In genomic region chrX:151996329-151996728, GRCh38 we compare ENCODE assay signal across 22 cellular contexts. TPM values are rescaled to one million over a fixed set of nuclear protein-coding genes. Genes with fewer than 3 reads are reported as not detected.
"Had no signal": no experiment of that assay in that cellular context is flagged by ENCODE, and none has a peak within 500 bp of the region (broad histone marks: within the 10 kb centered on the region; RNA-seq: fewer than 3 reads in every experiment).

No MANE protein-coding gene starts in this region.

- H3K9me3 ChIP-seq: left lung, right lobe of liver, testis, tibial artery, upper lobe of right lung, uterus had no signal

- H3K36me3 ChIP-seq: left lung, right lobe of liver, stomach, tibial artery, upper lobe of right lung, uterus had no signal

- H3K27me3 ChIP-seq: left lung, right lobe of liver, testis, tibial artery, upper lobe of right lung, uterus had no signal

- H3K27ac ChIP-seq: left lung, parathyroid adenoma, right lobe of liver, stomach, testis, tibial artery, upper lobe of right lung, uterus had no signal

- H3K9ac ChIP-seq: parathyroid adenoma had no signal

- H3K4me3 ChIP-seq: left lung, right lobe of liver, smooth muscle cell, stomach, testis, tibial artery, upper lobe of right lung, uterus had no signal

- H3K4me1 ChIP-seq: left lung, parathyroid adenoma, right lobe of liver, stomach, testis, upper lobe of right lung, uterus had no signal

- ATAC-seq: left lung; natural killer cell; right lobe of liver; stimulated activated effector memory CD8-positive, alpha-beta T cell treated with anti-CD3 and anti-CD28 coated beads, Interleukin-12 subunit alpha, Interleukin-12 subunit beta, amount 100 ng/mL, for 72 hours; upper lobe of right lung had no signal

- DNase-seq: cerebellar nuclear complex; cortex of kidney; head of caudate nucleus; kidney; left lung; mesenchymal stem cell; midbrain; natural killer cell; occipital lobe; right lobe of liver; stimulated activated CD4-positive, alpha-beta T cell treated with anti-CD3 and anti-CD28 coated beads, Interleukin-2, amount 100 ng/mL, for 24 hours; stimulated activated CD4-positive, alpha-beta T cell treated with anti-CD3 and anti-CD28 coated beads, Interleukin-4, amount 100 ng/mL, for 24 hours; stimulated activated naive CD4-positive, alpha-beta T cell treated with Interleukin-2 at 50 U/mL for 16 hours; stomach; substantia nigra; testis; tibial artery; upper lobe of right lung; uterus had no signal

RNA-seq across cellular contexts. Expression of gene GABRE, which starts 21.9 kb away (rescaled TPM):
- total RNA-seq: natural killer cell had no signal
